Comparison of ENCODE assay signal across 9 cellular contexts in genomic region chr1:167328762-167329483, GRCh38.
DNase-seq lines count a peak whose midpoint lies in the region; ATAC-seq and TF ChIP-seq lines count a peak whose summit lies in the region.
"Had no signal": no experiment of that assay in that cellular context is flagged by ENCODE, and none has a peak within 500 bp of the region (broad histone marks: within the 10 kb centered on the region; RNA-seq: fewer than 3 reads in every experiment).

No MANE protein-coding gene starts in this region.

- intact Hi-C loops in left cardiac atrium (cut with DNase I): no loop called here

- DNase-seq in CD4-positive, CD25-positive, alpha-beta regulatory T cell: no peak
- DNase-seq in WERI-Rb-1: peak; percentile 80
- DNase-seq in nucleus accumbens (lab: John Stamatoyannopoulos, UW): peak in 44 of 56 donors; percentile 3 to 80 (median 20)
- DNase-seq in stimulated activated CD4-positive, alpha-beta T cell treated with anti-CD3 and anti-CD28 coated beads, Interleukin-2, amount 100 ng/mL, for 24 hours: no peak
- DNase-seq in DMS79 (lab: John Stamatoyannopoulos, UW): no peak
- DNase-seq in left cardiac atrium: no peak

- peaks cover 32% of the 10 kb centered on the region for H3K36me3 Mint-ChIP-seq in CD4-positive, CD25-positive, alpha-beta regulatory T cell

- no peak overlapping the region for H3K4me3 Mint-ChIP-seq in CD4-positive, CD25-positive, alpha-beta regulatory T cell

- peaks cover 6% of the 10 kb centered on the region for H3K4me1 ChIP-seq in CD4-positive, CD25-positive, alpha-beta regulatory T cell (ENCODE audit: control insufficient read depth, insufficient read depth, low read length, poor library complexity, severe bottlenecking)
- H3K4me1 ChIP-seq: parathyroid adenoma had no signal

- TF ChIP-seq CTCF in WERI-Rb-1 (IDR thresholded peaks at IDR 0.05; ENCODE audit: low read depth, low read length): no peak

- peaks cover 35 to 42% (median 40%) of the 10 kb centered on the region in 4 donors for H3K4me1 Mint-ChIP-seq in CD4-positive, CD25-positive, alpha-beta regulatory T cell

- H3K27ac Mint-ChIP-seq in CD4-positive, CD25-positive, alpha-beta regulatory T cell: no peak overlapping the region

- ATAC-seq in CD4-positive, CD25-positive, alpha-beta regulatory T cell (ENCODE audit: low read depth in 2 of 2): peak; percentile 31 to 50
- peak; percentile 73 for ATAC-seq in GM19455 (IDR thresholded peaks at IDR 0.05; ENCODE audit: unreplicated experiment)
- peak; percentile 75 for ATAC-seq in HG03432 (IDR thresholded peaks at IDR 0.05; ENCODE audit: unreplicated experiment)
- no peak for ATAC-seq in left cardiac atrium

- peaks cover 11 to 19% of the 10 kb centered on the region in 2 experiments for H3K9me3 ChIP-seq in CD4-positive, CD25-positive, alpha-beta regulatory T cell (ENCODE audit: control insufficient read depth in 2 of 2, low read length in 2 of 2)
- no peaks in the 10 kb centered on the region for H3K9me3 ChIP-seq in WERI-Rb-1 (ENCODE audit: severe bottlenecking)

- H3K4me3 ChIP-seq in CD4-positive, CD25-positive, alpha-beta regulatory T cell (ENCODE audit: low read depth, low read length): no peak overlapping the region
- peak overlapping the region; percentile 29 for H3K4me3 ChIP-seq in WERI-Rb-1 (ENCODE audit: low read depth, low read length)

- no peak overlapping the region for H3K27ac ChIP-seq in CD4-positive, CD25-positive, alpha-beta regulatory T cell (ENCODE audit: insufficient read depth, low read length, poor library complexity, severe bottlenecking)
- H3K27ac ChIP-seq in WERI-Rb-1: peak overlapping the region; percentile 64
- H3K27ac ChIP-seq: parathyroid adenoma had no signal

- peaks cover 9% of the 10 kb centered on the region for H3K36me3 ChIP-seq in CD4-positive, CD25-positive, alpha-beta regulatory T cell (ENCODE audit: control insufficient read depth, insufficient read depth, low read length)
- no peaks in the 10 kb centered on the region for H3K36me3 ChIP-seq in WERI-Rb-1

- H3K27me3 ChIP-seq in CD4-positive, CD25-positive, alpha-beta regulatory T cell (ENCODE audit: control insufficient read depth, insufficient read depth, low read length): no peaks in the 10 kb centered on the region
- no peaks in the 10 kb centered on the region for H3K27me3 ChIP-seq in WERI-Rb-1 (ENCODE audit: insufficient read depth, low read depth, severe bottlenecking)

- H3K9me3 Mint-ChIP-seq in CD4-positive, CD25-positive, alpha-beta regulatory T cell: peaks cover 0 to 12% (median 4%) of the 10 kb centered on the region in 7 donors

- no peaks in the 10 kb centered on the region for H3K27me3 Mint-ChIP-seq in CD4-positive, CD25-positive, alpha-beta regulatory T cell

Comparison
In these comparisons a context has a peak if more than half of its experiments do, and no peak if none do; other contexts are left out.
1. ATAC-seq: peak in CD4-positive, CD25-positive, alpha-beta regulatory T cell (2 of 2), GM19455 (single experiment) and HG03432 (single experiment); none in left cardiac atrium (0 of 2).
2. DNase-seq: peak in WERI-Rb-1 (single experiment) and nucleus accumbens (44 of 56); none in CD4-positive, CD25-positive, alpha-beta regulatory T cell (0 of 3), stimulated activated CD4-positive, alpha-beta T cell treated with anti-CD3 and anti-CD28 coated beads, Interleukin-2, amount 100 ng/mL, for 24 hours (0 of 2), DMS79 (single experiment) and left cardiac atrium (single experiment).